In the genomic region with DNA sequence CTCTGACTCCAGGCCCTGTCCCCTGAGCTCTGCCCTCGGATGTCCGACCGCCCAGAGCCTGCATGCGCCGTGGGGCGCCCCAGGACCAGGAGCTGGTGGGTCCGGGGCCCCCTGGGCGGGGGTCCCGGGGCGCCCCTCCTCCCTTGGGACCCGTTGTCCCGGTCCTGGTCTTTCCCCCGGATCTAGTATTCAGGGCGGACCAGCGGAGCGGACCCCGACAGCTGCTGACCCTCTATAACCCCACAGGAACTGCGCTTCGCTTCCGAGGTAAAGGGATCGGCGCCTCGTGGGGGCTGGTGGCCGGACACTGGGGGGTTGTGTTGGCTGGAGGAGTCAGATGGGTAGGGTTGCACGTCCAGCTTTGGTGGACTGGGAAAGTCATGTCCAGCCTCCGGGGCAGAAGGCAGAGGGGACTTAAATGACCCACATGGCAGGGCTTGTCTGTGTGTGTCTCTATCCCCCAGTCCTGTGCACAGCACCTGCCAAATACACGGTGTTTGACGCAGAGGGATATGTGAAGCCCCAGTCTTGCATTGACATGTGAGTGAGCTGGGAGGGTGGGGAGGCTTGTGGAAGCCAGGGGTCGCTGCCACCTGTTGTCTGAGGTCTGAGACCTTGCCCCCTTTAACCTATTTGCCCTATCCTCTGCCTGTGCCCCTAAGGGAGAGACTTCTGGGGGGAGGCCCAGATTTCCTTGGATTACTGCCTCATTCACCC, we compare ENCODE assay signal across 8 cellular contexts. TPM values are rescaled to one million over a fixed set of nuclear protein-coding genes. Genes with fewer than 3 reads are reported as not detected.
A peak's percentile ranks its signal among the peaks of the same experiment; 100 is the strongest.
DNase-seq lines count a peak whose midpoint lies in the region; ATAC-seq and TF ChIP-seq lines count a peak whose summit lies in the region.

No MANE protein-coding gene starts in this region.

- BruUV-seq in PC-3 (replicated peaks; lab: Mats Ljungman, UMichigan) = TSS peak; percentile 57

- peak overlapping the region; percentile 70 for H3K4me3 ChIP-seq in PC-3 (ENCODE audit: low read length)
- H3K4me3 ChIP-seq in duodenal mucosa (ENCODE audit: low read depth in 1 of 2, low read length in 2 of 2) = peak overlapping the region; percentile 76 to 78

- peak overlapping the region; percentile 100 for H3K27ac Mint-ChIP-seq in activated CD4-positive, alpha-beta T cell treated with anti-CD3 and anti-CD28 coated beads, Interleukin-2, amount 10 ng/mL, durations not matched to agents 7 days and 5 days

- peaks cover 1% of the 10 kb centered on the region for H3K27me3 Mint-ChIP-seq in activated CD4-positive, alpha-beta T cell treated with anti-CD3 and anti-CD28 coated beads, Interleukin-2, amount 10 ng/mL, durations not matched to agents 7 days and 5 days

- DNase-seq in activated CD4-positive, alpha-beta T cell treated with anti-CD3 and anti-CD28 coated beads, Interleukin-2, amount 10 ng/mL, durations not matched to agents 7 days and 5 days = peak; percentile 53
- no peak for DNase-seq in activated CD4-positive, alpha-beta T cell treated with anti-CD3 and anti-CD28 coated beads for 1 hour
- DNase-seq in PC-3 = peak; percentile 11
- DNase-seq in myocyte (ENCODE audit: low read depth) = peak; percentile 15
- no peak for DNase-seq in HPDE6-E6E7 (ENCODE audit: extremely low spot score)

- H3K9me3 ChIP-seq in PC-3 (ENCODE audit: low read length) (no peaks in the 10 kb centered on the region), duodenal mucosa (ENCODE audit: control insufficient read depth in 1 of 2, low read length in 2 of 2) (no peaks in the 10 kb centered on the region)

- H3K9ac ChIP-seq in PC-3 (ENCODE audit: low read length) (peak overlapping the region; percentile 64), duodenal mucosa (ENCODE audit: low read depth in 1 of 2, low read length in 2 of 2) (peak overlapping the region; percentile 57 to 77)

- no peaks in the 10 kb centered on the region for H3K79me2 ChIP-seq in PC-3 (ENCODE audit: low read length)

- no peaks in the 10 kb centered on the region for H3K9me3 Mint-ChIP-seq in activated CD4-positive, alpha-beta T cell treated with anti-CD3 and anti-CD28 coated beads, Interleukin-2, amount 10 ng/mL, durations not matched to agents 7 days and 5 days

- ATAC-seq in PC-3 (peak; percentile 8), HG02571 (IDR thresholded peaks at IDR 0.05; ENCODE audit: unreplicated experiment) (no peak), HG03439 (IDR thresholded peaks at IDR 0.05; ENCODE audit: unreplicated experiment) (no peak)

- H3K9me2 ChIP-seq in PC-3 (replicated peaks; ENCODE audit: low read length) = no peaks in the 10 kb centered on the region

- H3K4me1 Mint-ChIP-seq in activated CD4-positive, alpha-beta T cell treated with anti-CD3 and anti-CD28 coated beads, Interleukin-2, amount 10 ng/mL, durations not matched to agents 7 days and 5 days = peaks cover 23% of the 10 kb centered on the region

- H3K4me2 ChIP-seq in PC-3 (ENCODE audit: low read length) = peak overlapping the region; percentile 99

- H3K36me3 ChIP-seq in PC-3 (ENCODE audit: low read depth, low read length) (no peaks in the 10 kb centered on the region), duodenal mucosa (ENCODE audit: control insufficient read depth in 1 of 2, insufficient read depth in 2 of 2, low read length in 2 of 2) (no peaks in the 10 kb centered on the region)

- no peaks in the 10 kb centered on the region for H3F3A ChIP-seq in PC-3 (ENCODE audit: low read length, unreplicated experiment)

- H3K27ac ChIP-seq in PC-3 (ENCODE audit: low read length) = no peak overlapping the region
- no peak overlapping the region for H3K27ac ChIP-seq in duodenal mucosa (ENCODE audit: low read depth, low read length)

- H3K36me3 Mint-ChIP-seq in activated CD4-positive, alpha-beta T cell treated with anti-CD3 and anti-CD28 coated beads, Interleukin-2, amount 10 ng/mL, durations not matched to agents 7 days and 5 days (ENCODE audit: low read depth) = peaks cover 10% of the 10 kb centered on the region

- POLR2A ChIA-PET in activated CD4-positive, alpha-beta T cell treated with anti-CD3 and anti-CD28 coated beads, Interleukin-2, amount 10 ng/mL, durations not matched to agents 7 days and 5 days (lab: Charles Lee) = interaction anchor here (0.9 to 1.3 kb wide), 3 partner anchors 14 to 93 kb away, joined by 4 to 8 read pairs (median 4); partner anchors contain the start of genes FBXO24, LRCH4 and POP7
- POLR2A ChIA-PET in PC-3 (lab: Charles Lee; ENCODE audit: unreplicated experiment) = interaction anchor here (0.6 to 1.1 kb wide), 9 partner anchors 26 to 605 kb away, joined by 3 to 11 read pairs (median 4); partner anchors contain the start of genes FBXO24, LRCH4, MEPCE and PPP1R35

- peak; percentile 21; the same call in 1 of the 2 replicates for TF ChIP-seq CTCF in PC-3 (conservative IDR thresholded peaks at IDR 0.05; ENCODE audit: low read depth, low read length)

- intact Hi-C loops in PC-3 (cut with micrococcal nuclease) = loop anchor here (1.0 kb wide), 1 partner anchor 60 kb away; the partner anchor contains the start of gene GNB2

- peak overlapping the region; percentile 77 for H2AFZ ChIP-seq in PC-3 (ENCODE audit: low read length)

- H4K20me1 ChIP-seq in PC-3 (ENCODE audit: low read length) = no peaks in the 10 kb centered on the region

- H3K27me3 ChIP-seq in PC-3 (ENCODE audit: low read length) (no peaks in the 10 kb centered on the region), duodenal mucosa (ENCODE audit: control insufficient read depth in 1 of 2, insufficient read depth in 2 of 2, low read length in 2 of 2) (no peaks in the 10 kb centered on the region)

- CTCF ChIA-PET in activated CD4-positive, alpha-beta T cell treated with anti-CD3 and anti-CD28 coated beads, Interleukin-2, amount 10 ng/mL, durations not matched to agents 7 days and 5 days (lab: Charles Lee) = interaction anchor here (0.7 to 3.9 kb wide), 21 partner anchors 11 to 240 kb away, joined by 3 to 25 read pairs (median 5); partner anchors contain the start of genes FBXO24, GIGYF1, LRCH4 and POP7
- CTCF ChIA-PET in PC-3 (lab: Charles Lee) = interaction anchor here (0.6 to 0.8 kb wide), 6 partner anchors 20 to 184 kb away, joined by 3 to 6 read pairs (median 4); partner anchors contain the start of gene ZCWPW1

- peak overlapping the region; percentile 98 for H3K4me3 Mint-ChIP-seq in activated CD4-positive, alpha-beta T cell treated with anti-CD3 and anti-CD28 coated beads, Interleukin-2, amount 10 ng/mL, durations not matched to agents 7 days and 5 days

- H3K4me1 ChIP-seq in PC-3 (ENCODE audit: insufficient read depth, low read length) (0 out of 2 replicates have a peak, but pooled peaks cover 3% of the 10 kb centered on the region), duodenal mucosa (ENCODE audit: control insufficient read depth in 1 of 2, insufficient read depth in 2 of 2, low read length in 2 of 2) (peaks cover 6 to 14% of the 10 kb centered on the region in 2 donors)

RNA-seq across cellular contexts. Expression of gene MOSPD3, which starts 0.5 kb away (rescaled TPM):
- total RNA-seq in activated CD4-positive, alpha-beta T cell treated with anti-CD3 and anti-CD28 coated beads, Interleukin-2, amount 10 ng/mL, durations not matched to agents 7 days and 5 days = 10 to 100 TPM; 59.7 to 66.7 TPM
- 9.4 and 19.4 TPM in 2 replicates for total RNA-seq in PC-3 (2014; rRNA removed)
- total RNA-seq in myocyte = 8.1 and 10.9 TPM in 2 replicates
- polyA plus RNA-seq in myocyte (2012) = 31.8 TPM

RNA-seq across cellular contexts. Expression of gene PCOLCE, which starts 10.7 kb away (rescaled TPM):
- total RNA-seq in activated CD4-positive, alpha-beta T cell treated with anti-CD3 and anti-CD28 coated beads, Interleukin-2, amount 10 ng/mL, durations not matched to agents 7 days and 5 days = 10 to 100 TPM; 17.3 to 18.3 TPM
- total RNA-seq in PC-3 (2014; rRNA removed) (8.6 and 16.3 TPM in 2 replicates), myocyte (14.1 and 16.6 TPM in 2 replicates)
- 3.0 TPM for polyA plus RNA-seq in myocyte (2012)

RNA-seq across cellular contexts. Expression of gene FBXO24, which starts 26.8 kb away (rescaled TPM):
- 1 to 10 TPM; 1.3 to 1.5 TPM for total RNA-seq in activated CD4-positive, alpha-beta T cell treated with anti-CD3 and anti-CD28 coated beads, Interleukin-2, amount 10 ng/mL, durations not matched to agents 7 days and 5 days
- 0.40 TPM in 1 of 2 replicates, not detected in the other for total RNA-seq in PC-3 (2014; rRNA removed)
- 0.21 and 1.2 TPM in 2 replicates for total RNA-seq in myocyte
- polyA plus RNA-seq in myocyte (2012) = 0.43 TPM

RNA-seq across cellular contexts. Expression of gene LRCH4, which starts 27.0 kb away (rescaled TPM):
- total RNA-seq in activated CD4-positive, alpha-beta T cell treated with anti-CD3 and anti-CD28 coated beads, Interleukin-2, amount 10 ng/mL, durations not matched to agents 7 days and 5 days = 100 to 1,000 TPM; 189 to 217 TPM
- total RNA-seq in PC-3 (2014; rRNA removed) (15.6 and 28.7 TPM in 2 replicates), myocyte (63.1 and 99.7 TPM in 2 replicates)
- polyA plus RNA-seq in myocyte (2012) = 35.9 TPM

RNA-seq across cellular contexts. Expression of gene TFR2, which starts 28.5 kb away (rescaled TPM):
- 1 to 10 TPM; 7.3 to 9.8 TPM for total RNA-seq in activated CD4-positive, alpha-beta T cell treated with anti-CD3 and anti-CD28 coated beads, Interleukin-2, amount 10 ng/mL, durations not matched to agents 7 days and 5 days
- total RNA-seq in PC-3 (2014; rRNA removed) (not detected in 2 replicates), myocyte (not detected in 2 replicates)
- polyA plus RNA-seq in myocyte (2012) = 0.16 TPM

Comparison
In these comparisons a context has a peak if more than half of its experiments do, and no peak if none do; other contexts are left out.
1. DNase-seq: peak in activated CD4-positive, alpha-beta T cell treated with anti-CD3 and anti-CD28 coated beads, Interleukin-2, amount 10 ng/mL, durations not matched to agents 7 days and 5 days (single experiment), PC-3 (single experiment) and myocyte (single experiment); none in activated CD4-positive, alpha-beta T cell treated with anti-CD3 and anti-CD28 coated beads for 1 hour (single experiment) and HPDE6-E6E7 (single experiment).